8 cellular contexts compared by ENCODE assay signal in genomic region chr5:71475788-71476384, GRCh38.
DNase-seq lines count a peak whose midpoint lies in the region; ATAC-seq and TF ChIP-seq lines count a peak whose summit lies in the region.

No MANE protein-coding gene starts in this region.

- H3K27ac ChIP-seq in WERI-Rb-1, result no peak overlapping the region

- peaks cover 51% of the 10 kb centered on the region for H3K36me3 ChIP-seq in WERI-Rb-1

- peak; percentile 75 for TF ChIP-seq CTCF in WERI-Rb-1 (IDR thresholded peaks at IDR 0.05; ENCODE audit: low read depth, low read length)

- no peaks in the 10 kb centered on the region for H3K27me3 ChIP-seq in WERI-Rb-1 (ENCODE audit: insufficient read depth, low read depth, severe bottlenecking)

- no peaks in the 10 kb centered on the region for H3K9me3 ChIP-seq in WERI-Rb-1 (ENCODE audit: severe bottlenecking)

- ATAC-seq in HG02973 (IDR thresholded peaks at IDR 0.05; ENCODE audit: unreplicated experiment), result peak; percentile 45
- ATAC-seq in GM19351 (IDR thresholded peaks at IDR 0.05; ENCODE audit: unreplicated experiment), result no peak

- no peak overlapping the region for H3K4me3 ChIP-seq in WERI-Rb-1 (ENCODE audit: low read depth, low read length)

- DNase-seq in NCI-H1436 (lab: John Stamatoyannopoulos, UW), result peak; percentile 7
- DNase-seq in NCI-H1436 treated with DMSO at 0.1 percent for 48 hours (lab: John Stamatoyannopoulos, UW), result no peak
- no peak for DNase-seq in WERI-Rb-1
- peak; percentile 35 for DNase-seq in kidney glomerular epithelial cell (lab: John Stamatoyannopoulos, UW)
- no peak for DNase-seq in DMS153 treated with DMSO at 0.1 percent for 48 hours (lab: John Stamatoyannopoulos, UW; ENCODE audit: unreplicated experiment)
- no peak for DNase-seq in GF-D8 (lab: John Stamatoyannopoulos, UW)

Comparison
In these comparisons a context has a peak if more than half of its experiments do, and no peak if none do; other contexts are left out.
1. DNase-seq: peak in NCI-H1436 (single experiment) and kidney glomerular epithelial cell (single experiment); none in NCI-H1436 treated with DMSO at 0.1 percent for 48 hours (single experiment), WERI-Rb-1 (single experiment), DMS153 treated with DMSO at 0.1 percent for 48 hours (single experiment) and GF-D8 (single experiment).